8 cellular contexts compared by ENCODE assay signal in the genomic region with DNA sequence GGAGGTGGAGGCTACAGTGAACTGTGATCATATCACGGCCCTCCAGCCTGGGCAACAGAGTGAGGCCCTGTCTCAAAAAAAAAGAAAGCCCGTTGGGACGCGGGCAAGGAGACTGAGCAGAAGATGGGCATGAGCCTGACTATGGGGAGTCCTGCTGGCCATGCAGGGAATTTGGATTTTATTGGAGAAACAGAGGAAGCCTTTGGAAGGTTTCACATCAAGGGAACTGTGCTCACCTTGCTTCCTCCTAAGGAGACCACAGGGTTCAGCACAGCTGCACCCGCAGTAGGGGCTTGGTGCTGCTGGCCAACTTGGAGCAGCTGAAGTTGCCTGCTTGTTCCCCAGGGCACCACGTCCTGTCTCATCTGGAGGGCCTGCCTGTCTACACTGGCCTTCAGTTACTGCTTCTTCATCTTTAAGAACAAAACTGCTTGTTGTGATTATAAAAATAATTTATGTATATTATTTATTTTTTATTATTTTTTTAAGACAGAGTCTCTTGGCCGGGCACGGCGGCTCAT. TPM values are rescaled to one million over a fixed set of nuclear protein-coding genes. Genes with fewer than 3 reads are reported as not detected.
DNase-seq lines count a peak whose midpoint lies in the region; ATAC-seq and TF ChIP-seq lines count a peak whose summit lies in the region.

No MANE protein-coding gene starts in this region.

- CTCF ChIA-PET in CD8-positive, alpha-beta T cell (lab: Charles Lee) = interaction anchor here (2.4 kb wide), 1 partner anchor 109 kb away, joined by 8 read pairs; no protein-coding TSS in a partner anchor

- no peak overlapping the region for H3K27ac ChIP-seq in CD8-positive, alpha-beta T cell (ENCODE audit: low read depth, low read length)

- H3K27me3 Mint-ChIP-seq in CD8-positive, alpha-beta T cell (ENCODE audit: low read depth) = no peaks in the 10 kb centered on the region
- no peaks in the 10 kb centered on the region for H3K27me3 Mint-ChIP-seq in central memory CD8-positive, alpha-beta T cell
- no peaks in the 10 kb centered on the region for H3K27me3 Mint-ChIP-seq in osteocyte (ENCODE audit: unreplicated experiment)

- H3K4me3 ChIP-seq in CD8-positive, alpha-beta T cell (ENCODE audit: low read depth, low read length) = no peak overlapping the region

- H3K36me3 ChIP-seq in CD8-positive, alpha-beta T cell (ENCODE audit: insufficient read depth, low read length) = no peaks in the 10 kb centered on the region

- no peaks in the 10 kb centered on the region for H3K27me3 ChIP-seq in CD8-positive, alpha-beta T cell (ENCODE audit: insufficient read depth, low read length)

- intact Hi-C loops in CD8-positive, alpha-beta T cell (cut with DNase I, micrococcal nuclease) = no loop called here

- no peaks in the 10 kb centered on the region for H3K9me3 ChIP-seq in CD8-positive, alpha-beta T cell (ENCODE audit: low read length)

- POLR2A ChIA-PET in CD8-positive, alpha-beta T cell (lab: Charles Lee) = interaction anchor here (1.9 kb wide), 1 partner anchor 49 kb away, joined by 6 read pairs; no protein-coding TSS in a partner anchor

- no peaks in the 10 kb centered on the region for H3K9me3 Mint-ChIP-seq in CD8-positive, alpha-beta T cell
- no peaks in the 10 kb centered on the region for H3K9me3 Mint-ChIP-seq in central memory CD8-positive, alpha-beta T cell
- H3K9me3 Mint-ChIP-seq in osteocyte (ENCODE audit: unreplicated experiment) = no peaks in the 10 kb centered on the region

- peaks cover 18% of the 10 kb centered on the region for H3K4me1 ChIP-seq in CD8-positive, alpha-beta T cell (ENCODE audit: insufficient read depth, low read length)

- H3K36me3 Mint-ChIP-seq in CD8-positive, alpha-beta T cell = no peaks in the 10 kb centered on the region
- peaks cover 14% of the 10 kb centered on the region for H3K36me3 Mint-ChIP-seq in central memory CD8-positive, alpha-beta T cell (ENCODE audit: insufficient read depth)
- H3K36me3 Mint-ChIP-seq in osteocyte (ENCODE audit: unreplicated experiment) = peaks cover 3% of the 10 kb centered on the region

- no peak for TF ChIP-seq CTCF in CD8-positive, alpha-beta T cell (IDR thresholded peaks at IDR 0.05)
- no peak for TF ChIP-seq CTCF in osteocyte (IDR thresholded peaks at IDR 0.05)

- ATAC-seq in CD8-positive, alpha-beta T cell = no peak
- no peak for ATAC-seq in central memory CD8-positive, alpha-beta T cell (replicated peaks; ENCODE audit: extremely low read depth, poor library complexity, severe bottlenecking)
- no peak for ATAC-seq in HG03432 (IDR thresholded peaks at IDR 0.05; ENCODE audit: unreplicated experiment)
- no peak for ATAC-seq in HG03108 (IDR thresholded peaks at IDR 0.05; ENCODE audit: unreplicated experiment)
- no peak for ATAC-seq in GM18519 (IDR thresholded peaks at IDR 0.05; ENCODE audit: low FRiP score, unreplicated experiment)
- ATAC-seq in GM18870 (IDR thresholded peaks at IDR 0.05; ENCODE audit: unreplicated experiment) = no peak

- no peak overlapping the region for H3K27ac Mint-ChIP-seq in CD8-positive, alpha-beta T cell
- peak overlapping the region; percentile 29 for H3K27ac Mint-ChIP-seq in central memory CD8-positive, alpha-beta T cell (ENCODE audit: low read depth)
- no peak overlapping the region for H3K27ac Mint-ChIP-seq in osteocyte (ENCODE audit: unreplicated experiment)

- peaks cover 18% of the 10 kb centered on the region for H3K4me1 Mint-ChIP-seq in CD8-positive, alpha-beta T cell (ENCODE audit: low read depth)
- peaks cover 13% of the 10 kb centered on the region for H3K4me1 Mint-ChIP-seq in central memory CD8-positive, alpha-beta T cell
- peaks cover 25% of the 10 kb centered on the region for H3K4me1 Mint-ChIP-seq in osteocyte (ENCODE audit: unreplicated experiment)

- peak overlapping the region; percentile 76 for H3K4me3 Mint-ChIP-seq in CD8-positive, alpha-beta T cell
- peak overlapping the region; percentile 70 for H3K4me3 Mint-ChIP-seq in central memory CD8-positive, alpha-beta T cell
- H3K4me3 Mint-ChIP-seq in osteocyte (ENCODE audit: unreplicated experiment) = peak overlapping the region; percentile 72

- DNase-seq in CD8-positive, alpha-beta T cell = no peak
- DNase-seq in LHCN-M2 (ENCODE audit: low read depth) = peak; percentile 23
- no peak for DNase-seq in central memory CD8-positive, alpha-beta T cell (ENCODE audit: low spot score in 2 of 2)
- DNase-seq in osteocyte (ENCODE audit: extremely low spot score, unreplicated experiment) = no peak

RNA-seq across cellular contexts. Expression of a gene that starts 1.5 kb away (rescaled TPM):
- 1 to 10 TPM; 3.3 to 4.8 TPM for total RNA-seq in CD8-positive, alpha-beta T cell
- total RNA-seq in LHCN-M2 (2014; rRNA removed) (15.3 and 16.4 TPM in 2 replicates), osteocyte (17.0 and 22.1 TPM in 2 replicates)
- polyA plus RNA-seq in LHCN-M2 (2012) = 10.4 TPM

RNA-seq across cellular contexts. Expression of a gene that starts 4.9 kb away (rescaled TPM):
- total RNA-seq in CD8-positive, alpha-beta T cell = 10 to 100 TPM; 18.9 to 20.6 TPM
- total RNA-seq in LHCN-M2 (2014; rRNA removed) = 73.9 and 78.9 TPM in 2 replicates
- 27.5 TPM for polyA plus RNA-seq in LHCN-M2 (2012)
- 27.8 and 29.4 TPM in 2 replicates for total RNA-seq in osteocyte

RNA-seq across cellular contexts. Expression of a gene that starts 40.7 kb away (rescaled TPM):
- total RNA-seq in CD8-positive, alpha-beta T cell = 100 to 1,000 TPM; 137 to 140 TPM
- 15.2 and 15.7 TPM in 2 replicates for total RNA-seq in LHCN-M2 (2014; rRNA removed)
- 15.5 TPM for polyA plus RNA-seq in LHCN-M2 (2012)
- total RNA-seq in osteocyte = 20.8 and 23.3 TPM in 2 replicates
